In genomic region chr21:30689822-30690221, GRCh38 we compare ENCODE assay signal across 2 cellular contexts.
TF ChIP-seq lines count a peak whose summit lies in the region.

No MANE protein-coding gene starts in this region.

TF ChIP-seq in GM23338, 12 proteins besides CTCF, POLR2A, EP300 and RAD21:
- TF ChIP-seq ZNF462 (CRISPR knock-in tag; IDR thresholded peaks at IDR 0.05) (no peak), ZNF114 (CRISPR knock-in tag; IDR thresholded peaks at IDR 0.05) (no peak), ZNF331 (CRISPR knock-in tag; IDR thresholded peaks at IDR 0.05; ENCODE audit: low read depth) (no peak), EZH2 (IDR thresholded peaks at IDR 0.05; ENCODE audit: low read depth, unreplicated experiment) (no peak)

TF ChIP-seq in WTC11, 78 proteins besides CTCF, POLR2A, EP300 and RAD21 (continued from another document):
- no peak for TF ChIP-seq STAT6 (CRISPR knock-in tag; conservative IDR thresholded peaks at IDR 0.05; ENCODE audit: low read depth)
- no peak for TF ChIP-seq ATF6 (CRISPR knock-in tag; IDR thresholded peaks at IDR 0.05)
- TF ChIP-seq NR2C2 (CRISPR knock-in tag; IDR thresholded peaks at IDR 0.05), result no peak
- TF ChIP-seq FOXJ3 (CRISPR knock-in tag; IDR thresholded peaks at IDR 0.05; ENCODE audit: borderline replicate concordance), result no peak
- no peak for TF ChIP-seq ZNF416 (CRISPR knock-in tag; IDR thresholded peaks at IDR 0.05)
- TF ChIP-seq E2F1 (CRISPR knock-in tag; IDR thresholded peaks at IDR 0.05), result no peak
- no peak for TF ChIP-seq AR (CRISPR knock-in tag; IDR thresholded peaks at IDR 0.05)
- no peak for TF ChIP-seq MAX (CRISPR knock-in tag; IDR thresholded peaks at IDR 0.05)
- TF ChIP-seq ZNF423 (CRISPR knock-in tag; IDR thresholded peaks at IDR 0.05), result no peak
- no peak for TF ChIP-seq FOXK1 (CRISPR knock-in tag; IDR thresholded peaks at IDR 0.05)
